10 cellular contexts compared by ENCODE assay signal in genomic region chr12:40312982-40313576, GRCh38.
DNase-seq lines count a peak whose midpoint lies in the region; ATAC-seq and TF ChIP-seq lines count a peak whose summit lies in the region.
"Had no signal": no experiment of that assay in that cellular context is flagged by ENCODE, and none has a peak within 500 bp of the region (broad histone marks: within the 10 kb centered on the region; RNA-seq: fewer than 3 reads in every experiment).

No MANE protein-coding gene starts in this region.

- H3K9me3 Mint-ChIP-seq in chondrocyte (ENCODE audit: low read depth) = no peaks in the 10 kb centered on the region
- no peaks in the 10 kb centered on the region for H3K9me3 Mint-ChIP-seq in nephron
- H3K9me3 Mint-ChIP-seq: activated CD4-positive, alpha-beta T cell treated with anti-CD3 and anti-CD28 coated beads, Interleukin-2, amount 10 ng/mL, durations not matched to agents 7 days and 5 days had no signal

- H3K27ac Mint-ChIP-seq in chondrocyte (ENCODE audit: unreplicated experiment) = no peak overlapping the region
- no peak overlapping the region for H3K27ac Mint-ChIP-seq in nephron
- H3K27ac Mint-ChIP-seq: activated CD4-positive, alpha-beta T cell treated with anti-CD3 and anti-CD28 coated beads, Interleukin-2, amount 10 ng/mL, durations not matched to agents 7 days and 5 days had no signal

- TF ChIP-seq CTCF in chondrocyte (IDR thresholded peaks at IDR 0.05) (peak; percentile 87), nephron (IDR thresholded peaks at IDR 0.05; ENCODE audit: unreplicated experiment in 3 of 3) (peak; percentile 48 to 64 (median 52))

- no peaks in the 10 kb centered on the region for H3K4me1 Mint-ChIP-seq in chondrocyte (ENCODE audit: low read depth)
- no peaks in the 10 kb centered on the region for H3K4me1 Mint-ChIP-seq in nephron
- H3K4me1 Mint-ChIP-seq: activated CD4-positive, alpha-beta T cell treated with anti-CD3 and anti-CD28 coated beads, Interleukin-2, amount 10 ng/mL, durations not matched to agents 7 days and 5 days had no signal

- DNase-seq in DMS53 treated with DMSO at 0.1 percent for 48 hours (lab: John Stamatoyannopoulos, UW; ENCODE audit: unreplicated experiment) = peak; percentile 23
- peak; percentile 1 for DNase-seq in MV-4-11 (lab: John Stamatoyannopoulos, UW)
- DNase-seq in chondrocyte (ENCODE audit: low spot score) = no peak
- no peak for DNase-seq in epidermal melanocyte (ENCODE audit: insufficient read length, low spot score)
- DNase-seq in islet precursor cell = no peak
- DNase-seq: activated CD4-positive, alpha-beta T cell treated with anti-CD3 and anti-CD28 coated beads, Interleukin-2, amount 10 ng/mL, durations not matched to agents 7 days and 5 days; stimulated activated CD4-positive, alpha-beta T cell treated with anti-CD3 and anti-CD28 coated beads, Interleukin-4, amount 100 ng/mL, for 24 hours had no signal

- H3K36me3 Mint-ChIP-seq in chondrocyte (ENCODE audit: low read depth) (no peaks in the 10 kb centered on the region), nephron (ENCODE audit: low read depth) (no peaks in the 10 kb centered on the region)

- H3K4me3 Mint-ChIP-seq in chondrocyte (ENCODE audit: unreplicated experiment) (no peak overlapping the region), nephron (no peak overlapping the region)
- H3K4me3 Mint-ChIP-seq: activated CD4-positive, alpha-beta T cell treated with anti-CD3 and anti-CD28 coated beads, Interleukin-2, amount 10 ng/mL, durations not matched to agents 7 days and 5 days had no signal

- no peak for ATAC-seq in GM19467 (IDR thresholded peaks at IDR 0.05; ENCODE audit: unreplicated experiment)
- ATAC-seq in GM21447 (IDR thresholded peaks at IDR 0.05; ENCODE audit: unreplicated experiment) = no peak

- H3K27me3 Mint-ChIP-seq in chondrocyte (ENCODE audit: low read depth) = peaks cover 4% of the 10 kb centered on the region
- no peaks in the 10 kb centered on the region for H3K27me3 Mint-ChIP-seq in nephron (ENCODE audit: low read depth)

Comparison
In these comparisons a context has a peak if more than half of its experiments do, and no peak if none do; other contexts are left out.
1. DNase-seq: peak in DMS53 treated with DMSO at 0.1 percent for 48 hours (single experiment) and MV-4-11 (single experiment); none in chondrocyte (single experiment), epidermal melanocyte (single experiment) and islet precursor cell (single experiment).